ENCODE assay signal across 20 cellular contexts in the genomic region with DNA sequence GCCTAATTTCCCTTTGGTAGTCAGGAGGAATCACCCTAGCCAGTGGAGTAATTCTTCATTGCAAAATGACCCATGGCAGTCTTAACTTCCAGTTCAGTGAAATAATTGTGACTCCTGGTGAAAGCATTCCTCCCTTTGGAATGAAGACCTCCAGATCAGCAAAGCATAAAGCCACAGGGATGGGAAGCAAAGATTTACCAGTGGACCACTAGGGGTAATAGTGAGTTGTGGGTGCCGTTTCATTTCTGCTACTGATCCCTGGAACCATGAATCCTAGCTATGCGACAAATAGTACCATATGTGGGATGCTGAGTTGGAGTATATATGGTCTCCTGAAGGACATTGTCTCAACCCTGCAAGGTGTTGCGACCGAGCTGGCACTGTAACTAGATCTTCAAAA. TPM values are rescaled to one million over a fixed set of nuclear protein-coding genes. Genes with fewer than 3 reads are reported as not detected.
DNase-seq lines count a peak whose midpoint lies in the region; ATAC-seq and TF ChIP-seq lines count a peak whose summit lies in the region.
"Had no signal": no experiment of that assay in that cellular context is flagged by ENCODE, and none has a peak within 500 bp of the region (broad histone marks: within the 10 kb centered on the region; RNA-seq: fewer than 3 reads in every experiment).

No MANE protein-coding gene starts in this region.

- no peak overlapping the region for H3K4me3 Mint-ChIP-seq in GM23338
- H3K4me3 Mint-ChIP-seq: CD8-positive, alpha-beta memory T cell had no signal

- H3K36me3 Mint-ChIP-seq in GM23338 (ENCODE audit: low read depth): peaks cover 21% of the 10 kb centered on the region
- H3K36me3 Mint-ChIP-seq in activated naive CD4-positive, alpha-beta T cell treated with anti-CD3 and anti-CD28 coated beads, Interleukin-2, amount 50 U/mL, for 72 hours: no peaks in the 10 kb centered on the region

- in situ Hi-C loops in ACHN (cut with HindIII; ENCODE audit: low pct_ligation_motif_present, low pct_unique_long_range_greater_than_20kb, low sequenced_read_pairs): no loop called here

- no peaks in the 10 kb centered on the region for H3K27me3 ChIP-seq in GM23338 (ENCODE audit: insufficient read depth)
- no peaks in the 10 kb centered on the region for H3K27me3 ChIP-seq in WERI-Rb-1 (ENCODE audit: insufficient read depth, low read depth, severe bottlenecking)
- H3K27me3 ChIP-seq: gastroesophageal sphincter had no signal

- H3K9me3 Mint-ChIP-seq in GM23338: no peaks in the 10 kb centered on the region
- H3K9me3 Mint-ChIP-seq in activated naive CD4-positive, alpha-beta T cell treated with anti-CD3 and anti-CD28 coated beads, Interleukin-2, amount 50 U/mL, for 72 hours: no peaks in the 10 kb centered on the region
- H3K9me3 Mint-ChIP-seq: CD8-positive, alpha-beta memory T cell had no signal

- H3K4me1 ChIP-seq in GM23338 (ENCODE audit: insufficient read depth): no peaks in the 10 kb centered on the region
- H3K4me1 ChIP-seq: gastroesophageal sphincter had no signal

- H3K4me2 ChIP-seq in GM23338: no peak overlapping the region

- peak; percentile 63 for ATAC-seq in GM23338
- ATAC-seq in activated naive CD4-positive, alpha-beta T cell treated with anti-CD3 and anti-CD28 coated beads, Interleukin-2, amount 50 U/mL, for 72 hours: no peak
- no peak for ATAC-seq in HG02970 (IDR thresholded peaks at IDR 0.05; ENCODE audit: low FRiP score, unreplicated experiment)
- ATAC-seq in HG03135 (IDR thresholded peaks at IDR 0.05; ENCODE audit: unreplicated experiment): no peak
- ATAC-seq: gastroesophageal sphincter, sciatic nerve had no signal

- no peaks in the 10 kb centered on the region; the same call in 2 of the 3 replicates for H3K4me1 Mint-ChIP-seq in GM23338

- H3K27ac ChIP-seq in GM23338 (ENCODE audit: low read depth): no peak overlapping the region
- no peak overlapping the region for H3K27ac ChIP-seq in WERI-Rb-1
- H3K27ac ChIP-seq: gastroesophageal sphincter had no signal

- H3K27ac Mint-ChIP-seq in GM23338: no peak overlapping the region
- H3K27ac Mint-ChIP-seq in activated naive CD4-positive, alpha-beta T cell treated with anti-CD3 and anti-CD28 coated beads, Interleukin-2, amount 50 U/mL, for 72 hours: no peak overlapping the region

- H3K4me3 ChIP-seq in GM23338: no peak overlapping the region
- H3K4me3 ChIP-seq in WERI-Rb-1 (ENCODE audit: low read depth, low read length): no peak overlapping the region
- H3K4me3 ChIP-seq: gastroesophageal sphincter had no signal

- H3K36me3 ChIP-seq in GM23338 (ENCODE audit: insufficient read depth) (peaks cover 5% of the 10 kb centered on the region), WERI-Rb-1 (peaks cover 25% of the 10 kb centered on the region)

- no peak overlapping the region for H2AFZ ChIP-seq in GM23338

- 0 out of 2 replicates have a peak, but pooled peaks cover 3% of the 10 kb centered on the region for H3F3A ChIP-seq in GM23338 (replicated peaks; ENCODE audit: low read depth)

- H3K79me2 ChIP-seq in GM23338 (replicated peaks; ENCODE audit: insufficient read depth): no peaks in the 10 kb centered on the region

- peaks cover 1% of the 10 kb centered on the region; the same call in 1 of the 2 replicates for H4K20me1 ChIP-seq in GM23338 (replicated peaks; ENCODE audit: insufficient read depth)

- H3K9me2 ChIP-seq in GM23338 (ENCODE audit: insufficient read depth): no peaks in the 10 kb centered on the region

- H3K27me3 Mint-ChIP-seq in GM23338 (ENCODE audit: insufficient read depth, low read depth, poor library complexity): no peaks in the 10 kb centered on the region

- no peaks in the 10 kb centered on the region for H3K9me3 ChIP-seq in WERI-Rb-1 (ENCODE audit: severe bottlenecking)
- H3K9me3 ChIP-seq: gastroesophageal sphincter had no signal

- peak; percentile 40 to 48 for TF ChIP-seq CTCF in GM23338 (conservative IDR thresholded peaks at IDR 0.05; ENCODE audit: low read depth in 2 of 2)
- peak; percentile 42 for TF ChIP-seq CTCF in WERI-Rb-1 (IDR thresholded peaks at IDR 0.05; ENCODE audit: low read depth, low read length)

- DNase-seq in ACHN (peak; percentile 20), GM23338 (ENCODE audit: low spot score) (peak; percentile 54), WERI-Rb-1 (no peak), glomerular visceral epithelial cell (ENCODE audit: extremely low spot score) (peak; percentile 17), hepatic stellate cell (ENCODE audit: low spot score) (no peak)
- DNase-seq in activated naive CD4-positive, alpha-beta T cell treated with anti-CD3 and anti-CD28 coated beads, Interleukin-2, amount 50 U/mL, for 72 hours (ENCODE audit: low spot score in 2 of 2): no peak
- DNase-seq: activated CD4-positive, alpha-beta T cell treated with anti-CD3 and anti-CD28 coated beads for 48 hours; CD8-positive, alpha-beta memory T cell; DMS79 treated with DMSO at 0.1 percent for 48 hours; H7; left ventricle myocardium superior; NCI-H1417; NCI-H774; stimulated activated naive CD4-positive, alpha-beta T cell had no signal

TF ChIP-seq in GM23338, 12 proteins besides CTCF, POLR2A, EP300 and RAD21 (continues in another document):
- TF ChIP-seq NANOG (IDR thresholded peaks at IDR 0.05; ENCODE audit: borderline replicate concordance) (no peak), EZH2phosphoT487 (IDR thresholded peaks at IDR 0.05; ENCODE audit: unreplicated experiment) (no peak), STAT1 (IDR thresholded peaks at IDR 0.05; ENCODE audit: unreplicated experiment) (no peak), EZH2 (IDR thresholded peaks at IDR 0.05; ENCODE audit: low read depth, unreplicated experiment) (no peak)
- TF ChIP-seq, protein P1, sequence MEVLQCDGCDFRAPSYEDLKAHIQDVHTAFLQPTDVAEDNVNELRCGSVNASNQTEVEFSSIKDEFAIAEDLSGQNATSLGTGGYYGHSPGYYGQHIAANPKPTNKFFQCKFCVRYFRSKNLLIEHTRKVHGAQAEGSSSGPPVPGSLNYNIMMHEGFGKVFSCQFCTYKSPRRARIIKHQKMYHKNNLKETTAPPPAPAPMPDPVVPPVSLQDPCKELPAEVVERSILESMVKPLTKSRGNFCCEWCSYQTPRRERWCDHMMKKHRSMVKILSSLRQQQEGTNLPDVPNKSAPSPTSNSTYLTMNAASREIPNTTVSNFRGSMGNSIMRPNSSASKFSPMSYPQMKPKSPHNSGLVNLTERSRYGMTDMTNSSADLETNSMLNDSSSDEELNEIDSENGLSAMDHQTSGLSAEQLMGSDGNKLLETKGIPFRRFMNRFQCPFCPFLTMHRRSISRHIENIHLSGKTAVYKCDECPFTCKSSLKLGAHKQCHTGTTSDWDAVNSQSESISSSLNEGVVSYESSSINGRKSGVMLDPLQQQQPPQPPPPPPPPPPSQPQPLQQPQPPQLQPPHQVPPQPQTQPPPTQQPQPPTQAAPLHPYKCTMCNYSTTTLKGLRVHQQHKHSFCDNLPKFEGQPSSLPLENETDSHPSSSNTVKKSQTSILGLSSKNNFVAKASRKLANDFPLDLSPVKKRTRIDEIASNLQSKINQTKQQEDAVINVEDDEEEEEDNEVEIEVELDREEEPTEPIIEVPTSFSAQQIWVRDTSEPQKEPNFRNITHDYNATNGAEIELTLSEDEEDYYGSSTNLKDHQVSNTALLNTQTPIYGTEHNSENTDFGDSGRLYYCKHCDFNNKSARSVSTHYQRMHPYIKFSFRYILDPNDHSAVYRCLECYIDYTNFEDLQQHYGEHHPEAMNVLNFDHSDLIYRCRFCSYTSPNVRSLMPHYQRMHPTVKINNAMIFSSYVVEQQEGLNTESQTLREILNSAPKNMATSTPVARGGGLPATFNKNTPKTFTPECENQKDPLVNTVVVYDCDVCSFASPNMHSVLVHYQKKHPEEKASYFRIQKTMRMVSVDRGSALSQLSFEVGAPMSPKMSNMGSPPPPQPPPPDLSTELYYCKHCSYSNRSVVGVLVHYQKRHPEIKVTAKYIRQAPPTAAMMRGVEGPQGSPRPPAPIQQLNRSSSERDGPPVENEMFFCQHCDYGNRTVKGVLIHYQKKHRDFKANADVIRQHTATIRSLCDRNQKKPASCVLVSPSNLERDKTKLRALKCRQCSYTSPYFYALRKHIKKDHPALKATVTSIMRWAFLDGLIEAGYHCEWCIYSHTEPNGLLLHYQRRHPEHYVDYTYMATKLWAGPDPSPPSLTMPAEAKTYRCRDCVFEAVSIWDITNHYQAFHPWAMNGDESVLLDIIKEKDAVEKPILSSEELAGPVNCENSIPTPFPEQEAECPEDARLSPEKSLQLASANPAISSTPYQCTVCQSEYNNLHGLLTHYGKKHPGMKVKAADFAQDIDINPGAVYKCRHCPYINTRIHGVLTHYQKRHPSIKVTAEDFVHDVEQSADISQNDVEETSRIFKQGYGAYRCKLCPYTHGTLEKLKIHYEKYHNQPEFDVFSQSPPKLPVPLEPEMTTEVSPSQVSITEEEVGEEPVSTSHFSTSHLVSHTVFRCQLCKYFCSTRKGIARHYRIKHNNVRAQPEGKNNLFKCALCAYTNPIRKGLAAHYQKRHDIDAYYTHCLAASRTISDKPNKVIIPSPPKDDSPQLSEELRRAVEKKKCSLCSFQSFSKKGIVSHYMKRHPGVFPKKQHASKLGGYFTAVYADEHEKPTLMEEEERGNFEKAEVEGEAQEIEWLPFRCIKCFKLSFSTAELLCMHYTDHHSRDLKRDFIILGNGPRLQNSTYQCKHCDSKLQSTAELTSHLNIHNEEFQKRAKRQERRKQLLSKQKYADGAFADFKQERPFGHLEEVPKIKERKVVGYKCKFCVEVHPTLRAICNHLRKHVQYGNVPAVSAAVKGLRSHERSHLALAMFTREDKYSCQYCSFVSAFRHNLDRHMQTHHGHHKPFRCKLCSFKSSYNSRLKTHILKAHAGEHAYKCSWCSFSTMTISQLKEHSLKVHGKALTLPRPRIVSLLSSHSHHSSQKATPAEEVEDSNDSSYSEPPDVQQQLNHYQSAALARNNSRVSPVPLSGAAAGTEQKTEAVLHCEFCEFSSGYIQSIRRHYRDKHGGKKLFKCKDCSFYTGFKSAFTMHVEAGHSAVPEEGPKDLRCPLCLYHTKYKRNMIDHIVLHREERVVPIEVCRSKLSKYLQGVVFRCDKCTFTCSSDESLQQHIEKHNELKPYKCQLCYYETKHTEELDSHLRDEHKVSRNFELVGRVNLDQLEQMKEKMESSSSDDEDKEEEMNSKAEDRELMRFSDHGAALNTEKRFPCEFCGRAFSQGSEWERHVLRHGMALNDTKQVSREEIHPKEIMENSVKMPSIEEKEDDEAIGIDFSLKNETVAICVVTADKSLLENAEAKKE (CRISPR knock-in tag; IDR thresholded peaks at IDR 0.05): no peak

RNA-seq across cellular contexts. Expression of a gene that starts 13.7 kb away (rescaled TPM):
- total RNA-seq in GM23338 (2014; rRNA removed; shearing (Covaris generic)): 29.0 and 30.0 TPM in 2 replicates
- 5.1 and 5.5 TPM in 2 replicates for polyA plus RNA-seq in GM23338 (2016; fragmentation: Nextera tagmentation; extraction: Ambion mirVana)
- 10 to 100 TPM; 24.3 to 25.5 TPM for total RNA-seq in activated naive CD4-positive, alpha-beta T cell treated with anti-CD3 and anti-CD28 coated beads, Interleukin-2, amount 50 U/mL, for 72 hours

RNA-seq across cellular contexts. Expression of a gene that starts 51.3 kb away (rescaled TPM):
- total RNA-seq in GM23338 (2014; rRNA removed; shearing (Covaris generic)): 0.08 and 0.10 TPM in 2 replicates
- 0.37 and 0.50 TPM in 2 replicates for polyA plus RNA-seq in GM23338 (2016; fragmentation: Nextera tagmentation; extraction: Ambion mirVana)
- total RNA-seq in activated naive CD4-positive, alpha-beta T cell treated with anti-CD3 and anti-CD28 coated beads, Interleukin-2, amount 50 U/mL, for 72 hours: under 1 TPM; 0.18 to 0.30 TPM
- total RNA-seq: gastroesophageal sphincter, HT1080, left ventricle myocardium superior, omental fat pad, sciatic nerve had no signal

Comparison
In these comparisons a context has a peak if more than half of its experiments do, and no peak if none do; other contexts are left out.
1. DNase-seq: peak in ACHN (single experiment), GM23338 (single experiment) and glomerular visceral epithelial cell (single experiment); none in WERI-Rb-1 (single experiment), activated naive CD4-positive, alpha-beta T cell treated with anti-CD3 and anti-CD28 coated beads, Interleukin-2, amount 50 U/mL, for 72 hours (0 of 2) and hepatic stellate cell (single experiment).